In genomic region chr10:112792487-112793196, GRCh38 we compare ENCODE assay signal across 8 cellular contexts.
DNase-seq lines count a peak whose midpoint lies in the region; ATAC-seq and TF ChIP-seq lines count a peak whose summit lies in the region.

No MANE protein-coding gene starts in this region.

- H2AFZ ChIP-seq in GM23248: peak overlapping the region; percentile 54
- no peak overlapping the region for H2AFZ ChIP-seq in PC-9

- in situ Hi-C loops in GM23248 (cut with MboI): no loop called here

- H3K4me1 ChIP-seq in GM23248 (ENCODE audit: insufficient read depth): peaks cover 15% of the 10 kb centered on the region
- H3K4me1 ChIP-seq in heart right ventricle: peaks cover 0 to 15% (median 6%) of the 10 kb centered on the region in 9 donors
- H3K4me1 ChIP-seq in PC-9 (replicated peaks; ENCODE audit: insufficient read depth): no peaks in the 10 kb centered on the region

- TF ChIP-seq CTCF in VCaP (conservative IDR thresholded peaks at IDR 0.05) (no peak), heart right ventricle (IDR thresholded peaks at IDR 0.05) (no peak), PC-9 (conservative IDR thresholded peaks at IDR 0.05) (no peak)

- DNase-seq in GM23248 (peak; percentile 91), heart right ventricle (peak; percentile 29 to 30), sciatic nerve (ENCODE audit: low spot score) (no peak), PC-9 (no peak), H7 (no peak)
- no peak for DNase-seq in activated naive CD4-positive, alpha-beta T cell (lab: John Stamatoyannopoulos, UW)

- CTCF ChIA-PET in PC-9 (lab: Charles Lee): no interaction called here

- BruUV-seq in PC-9 (replicated peaks; lab: Mats Ljungman, UMichigan): no TSS peak

- H3K4me2 ChIP-seq in GM23248 (ENCODE audit: unreplicated experiment): peak overlapping the region; percentile 81
- no peak overlapping the region for H3K4me2 ChIP-seq in PC-9

- H3K36me3 ChIP-seq in GM23248 (ENCODE audit: low read depth) (no peaks in the 10 kb centered on the region), heart right ventricle (no peaks in the 10 kb centered on the region), PC-9 (ENCODE audit: low read depth) (no peaks in the 10 kb centered on the region), H7 (replicated peaks; ENCODE audit: control insufficient read depth, insufficient read depth, low read length) (no peaks in the 10 kb centered on the region)

- 8 to 9% methylated on average over 14 of the region's 14 CpGs for WGBS in GM23248 (ENCODE audit: low coverage in 1 of 2, low lambda C conversion rate in 2 of 2, missing lambda C conversion rate in 2 of 2), 2 experiments
- WGBS in heart right ventricle, 2 donors: 55 to 58% methylated on average over 14 of the region's 14 CpGs

- ATAC-seq in heart right ventricle: peak in 7 of 8 donors; percentile 64 to 96 (median 75)
- ATAC-seq in sciatic nerve: peak; percentile 86
- no peak for ATAC-seq in HG02852 (IDR thresholded peaks at IDR 0.05; ENCODE audit: unreplicated experiment)

- H3K27ac ChIP-seq in GM23248 (peak overlapping the region; percentile 70), VCaP (peak overlapping the region; percentile 31; the same call in 1 of the 2 replicates), heart right ventricle (peak overlapping the region in 3 of 10 donors; percentile 3 to 20 (median 4)), PC-9 (no peak overlapping the region)

- intact Hi-C loops in heart right ventricle (cut with DNase I): no loop called here
- intact Hi-C loops in sciatic nerve (cut with DNase I): no loop called here
- intact Hi-C loops in PC-9 (cut with micrococcal nuclease; ENCODE audit: unreplicated experiment): no loop called here

- H3F3A ChIP-seq in GM23248 (ENCODE audit: insufficient read depth) (peaks cover 25% of the 10 kb centered on the region), PC-9 (ENCODE audit: insufficient read depth, low read depth) (no peaks in the 10 kb centered on the region)

- H3K4me3 ChIP-seq in GM23248 (peak overlapping the region; percentile 65), heart right ventricle (peak overlapping the region in 1 of 10 donors; percentile 2), PC-9 (no peak overlapping the region), H7 (ENCODE audit: insufficient read depth, low read depth, low read length) (no peak overlapping the region)

- POLR2A ChIA-PET in PC-9 (lab: Charles Lee; ENCODE audit: unreplicated experiment): no interaction called here

- H3K9me2 ChIP-seq in GM23248 (ENCODE audit: insufficient read depth): no peaks in the 10 kb centered on the region
- no peaks in the 10 kb centered on the region for H3K9me2 ChIP-seq in PC-9 (ENCODE audit: insufficient read depth)

- H3K9ac ChIP-seq in GM23248: peak overlapping the region; percentile 66

- H3K9me3 ChIP-seq in GM23248 (ENCODE audit: low read depth) (no peaks in the 10 kb centered on the region), heart right ventricle (peaks cover 0 to 15% (median 6%) of the 10 kb centered on the region in 11 donors), PC-9 (ENCODE audit: insufficient read depth, low read depth) (peaks cover 8% of the 10 kb centered on the region)

- no peaks in the 10 kb centered on the region for H3K27me3 ChIP-seq in GM23248 (replicated peaks; ENCODE audit: insufficient read depth)
- H3K27me3 ChIP-seq in heart right ventricle: no peaks in the 10 kb centered on the region
- no peaks in the 10 kb centered on the region for H3K27me3 ChIP-seq in PC-9 (ENCODE audit: insufficient read depth, low read depth)
- no peaks in the 10 kb centered on the region for H3K27me3 ChIP-seq in H7 (ENCODE audit: control insufficient read depth, insufficient read depth, low read length)

- H3K79me2 ChIP-seq in GM23248 (ENCODE audit: insufficient read depth) (no peaks in the 10 kb centered on the region), PC-9 (ENCODE audit: low read depth) (no peaks in the 10 kb centered on the region)

- H4K20me1 ChIP-seq in GM23248 (ENCODE audit: insufficient read depth) (no peaks in the 10 kb centered on the region), PC-9 (ENCODE audit: insufficient read depth) (no peaks in the 10 kb centered on the region)

Comparison
In these comparisons a context has a peak if more than half of its experiments do, and no peak if none do; other contexts are left out.
1. DNase-seq: peak in GM23248 (single experiment) and heart right ventricle (2 of 2); none in sciatic nerve (single experiment), PC-9 (0 of 2), activated naive CD4-positive, alpha-beta T cell (0 of 4) and H7 (single experiment).